Comparison of ENCODE assay signal across 22 cellular contexts in genomic region chr17:80419255-80419654, GRCh38. TPM values are rescaled to one million over a fixed set of nuclear protein-coding genes. Genes with fewer than 3 reads are reported as not detected.
DNase-seq lines count a peak whose midpoint lies in the region; ATAC-seq and TF ChIP-seq lines count a peak whose summit lies in the region.
"Had no signal": no experiment of that assay in that cellular context is flagged by ENCODE, and none has a peak within 500 bp of the region (broad histone marks: within the 10 kb centered on the region; RNA-seq: fewer than 3 reads in every experiment).

No MANE protein-coding gene starts in this region.

- H3K4me1 Mint-ChIP-seq in activated CD4-positive, alpha-beta T cell treated with anti-CD3 and anti-CD28 coated beads for 36 hours = peaks cover 19% of the 10 kb centered on the region
- H3K4me1 Mint-ChIP-seq in activated CD4-positive, alpha-beta T cell treated with anti-CD3 and anti-CD28 coated beads, Interleukin-2, amount 10 ng/mL, durations not matched to agents 7 days and 5 days = peaks cover 24% of the 10 kb centered on the region
- peaks cover 32% of the 10 kb centered on the region for H3K4me1 Mint-ChIP-seq in brain
- peaks cover 22 to 39% of the 10 kb centered on the region in 2 donors for H3K4me1 Mint-ChIP-seq in stimulated activated naive B cell treated with anti-CD40 and anti-IgM and Interleukin-4, amounts not matched to agents 10 μg/mL and 1 μg/mL and 100 μg/mL, for 72 hours

- H3K27ac Mint-ChIP-seq in activated CD4-positive, alpha-beta T cell treated with anti-CD3 and anti-CD28 coated beads for 36 hours = peak overlapping the region; percentile 17
- no peak overlapping the region for H3K27ac Mint-ChIP-seq in activated CD4-positive, alpha-beta T cell treated with anti-CD3 and anti-CD28 coated beads, Interleukin-2, amount 10 ng/mL, durations not matched to agents 7 days and 5 days
- peak overlapping the region in 3 of 5 experiments; percentile 16 to 72 (median 47) for H3K27ac Mint-ChIP-seq in brain
- H3K27ac Mint-ChIP-seq in stimulated activated naive B cell treated with anti-CD40 and anti-IgM and Interleukin-4, amounts not matched to agents 10 μg/mL and 1 μg/mL and 100 μg/mL, for 72 hours = no peak overlapping the region
- H3K27ac Mint-ChIP-seq: IgD-negative memory B cell had no signal

- H3K9me3 ChIP-seq in osteoblast (ENCODE audit: low read depth, low read length) = no peaks in the 10 kb centered on the region
- H3K9me3 ChIP-seq: HAP-1, SJSA1 had no signal

- TF ChIP-seq CTCF in brain (conservative IDR thresholded peaks at IDR 0.05) (no peak), osteoblast (IDR thresholded peaks at IDR 0.05; ENCODE audit: extremely low read depth, low read depth, low read length) (no peak)

- H3K4me2 ChIP-seq in osteoblast (ENCODE audit: insufficient read depth, low read length) = no peak overlapping the region
- H3K4me2 ChIP-seq: PC-9 had no signal

- H3K79me2 ChIP-seq in osteoblast (ENCODE audit: insufficient read depth, low read length) = peaks cover 27% of the 10 kb centered on the region

- no peak overlapping the region for H3K27ac ChIP-seq in osteoblast (ENCODE audit: low read depth, low read length)
- H3K27ac ChIP-seq: C4-2B, GM23248, PC-9, SJSA1 had no signal

- H3K4me1 ChIP-seq in osteoblast (ENCODE audit: insufficient read depth, low read length) = peaks cover 10% of the 10 kb centered on the region

- H3K9me3 Mint-ChIP-seq in activated CD4-positive, alpha-beta T cell treated with anti-CD3 and anti-CD28 coated beads for 36 hours (ENCODE audit: low read depth) = no peaks in the 10 kb centered on the region
- H3K9me3 Mint-ChIP-seq in activated CD4-positive, alpha-beta T cell treated with anti-CD3 and anti-CD28 coated beads, Interleukin-2, amount 10 ng/mL, durations not matched to agents 7 days and 5 days = no peaks in the 10 kb centered on the region
- no peaks in the 10 kb centered on the region for H3K9me3 Mint-ChIP-seq in brain
- no peaks in the 10 kb centered on the region for H3K9me3 Mint-ChIP-seq in stimulated activated naive B cell treated with anti-CD40 and anti-IgM and Interleukin-4, amounts not matched to agents 10 μg/mL and 1 μg/mL and 100 μg/mL, for 72 hours
- H3K9me3 Mint-ChIP-seq: IgD-negative memory B cell had no signal

- H3K36me3 ChIP-seq in H7 (replicated peaks; ENCODE audit: control insufficient read depth, insufficient read depth, low read length) (peaks cover 3% of the 10 kb centered on the region), osteoblast (ENCODE audit: insufficient read depth, low read length) (peaks cover 24% of the 10 kb centered on the region)

- no peak overlapping the region for H3K4me3 ChIP-seq in H7 (ENCODE audit: insufficient read depth, low read depth, low read length)
- no peak overlapping the region for H3K4me3 ChIP-seq in osteoblast (ENCODE audit: insufficient read depth, low read length)
- H3K4me3 ChIP-seq: GM23248, HAP-1, PC-9, SJSA1 had no signal

- CTCF ChIA-PET in activated CD4-positive, alpha-beta T cell treated with anti-CD3 and anti-CD28 coated beads for 36 hours (lab: Charles Lee) = interaction anchor here (0.6 kb wide), 1 partner anchor 127 kb away, joined by 3 read pairs; no protein-coding TSS in a partner anchor
- CTCF ChIA-PET in activated CD4-positive, alpha-beta T cell treated with anti-CD3 and anti-CD28 coated beads, Interleukin-2, amount 10 ng/mL, durations not matched to agents 7 days and 5 days (lab: Charles Lee) = no interaction called here

- no peak overlapping the region for H3K4me3 Mint-ChIP-seq in activated CD4-positive, alpha-beta T cell treated with anti-CD3 and anti-CD28 coated beads for 36 hours
- no peak overlapping the region for H3K4me3 Mint-ChIP-seq in activated CD4-positive, alpha-beta T cell treated with anti-CD3 and anti-CD28 coated beads, Interleukin-2, amount 10 ng/mL, durations not matched to agents 7 days and 5 days
- H3K4me3 Mint-ChIP-seq in brain = peak overlapping the region in 2 of 5 experiments; percentile 38 to 81
- no peak overlapping the region for H3K4me3 Mint-ChIP-seq in stimulated activated naive B cell treated with anti-CD40 and anti-IgM and Interleukin-4, amounts not matched to agents 10 μg/mL and 1 μg/mL and 100 μg/mL, for 72 hours

- peaks cover 2% of the 10 kb centered on the region for H3K27me3 Mint-ChIP-seq in activated CD4-positive, alpha-beta T cell treated with anti-CD3 and anti-CD28 coated beads for 36 hours
- peaks cover 4% of the 10 kb centered on the region for H3K27me3 Mint-ChIP-seq in activated CD4-positive, alpha-beta T cell treated with anti-CD3 and anti-CD28 coated beads, Interleukin-2, amount 10 ng/mL, durations not matched to agents 7 days and 5 days
- peaks cover 3% of the 10 kb centered on the region for H3K27me3 Mint-ChIP-seq in brain
- peaks cover 0 to 1% of the 10 kb centered on the region in 2 donors for H3K27me3 Mint-ChIP-seq in stimulated activated naive B cell treated with anti-CD40 and anti-IgM and Interleukin-4, amounts not matched to agents 10 μg/mL and 1 μg/mL and 100 μg/mL, for 72 hours

- peaks cover 35% of the 10 kb centered on the region for H4K20me1 ChIP-seq in osteoblast (ENCODE audit: insufficient read depth, low read length)

- peaks cover 4% of the 10 kb centered on the region for H3K36me3 Mint-ChIP-seq in activated CD4-positive, alpha-beta T cell treated with anti-CD3 and anti-CD28 coated beads for 36 hours (ENCODE audit: low read depth)
- peaks cover 2% of the 10 kb centered on the region for H3K36me3 Mint-ChIP-seq in activated CD4-positive, alpha-beta T cell treated with anti-CD3 and anti-CD28 coated beads, Interleukin-2, amount 10 ng/mL, durations not matched to agents 7 days and 5 days (ENCODE audit: low read depth)
- peaks cover 24% of the 10 kb centered on the region for H3K36me3 Mint-ChIP-seq in brain
- H3K36me3 Mint-ChIP-seq in stimulated activated naive B cell treated with anti-CD40 and anti-IgM and Interleukin-4, amounts not matched to agents 10 μg/mL and 1 μg/mL and 100 μg/mL, for 72 hours = peaks cover 18 to 29% of the 10 kb centered on the region in 2 donors

- no peak for DNase-seq in activated CD4-positive, alpha-beta T cell treated with anti-CD3 and anti-CD28 coated beads for 36 hours
- no peak for DNase-seq in activated CD4-positive, alpha-beta T cell treated with anti-CD3 and anti-CD28 coated beads, Interleukin-2, amount 10 ng/mL, durations not matched to agents 7 days and 5 days
- peak; percentile 27 for DNase-seq in H7
- peak; percentile 59 for DNase-seq in osteoblast (ENCODE audit: insufficient read length, low spot score, missing footprints)
- DNase-seq in stimulated activated naive B cell treated with anti-CD40 and anti-IgM and Interleukin-4, amounts not matched to agents 10 μg/mL and 1 μg/mL and 100 μg/mL, for 72 hours = no peak
- no peak for DNase-seq in HT-29 (ENCODE audit: low spot score)
- DNase-seq: DMS79, GM23248, Karpas-422, MV-4-11, NCI-H1105 treated with DMSO at 0.1 percent for 48 hours, NCI-H2029 treated with DMSO at 0.1 percent for 48 hours, NCI-H226, NCI-H510A treated with DMSO at 0.1 percent for 48 hours, NCI-H748 treated with DMSO at 0.1 percent for 48 hours, PC-9 had no signal

- intact Hi-C loops in activated CD4-positive, alpha-beta T cell treated with anti-CD3 and anti-CD28 coated beads for 36 hours (cut with DNase I, micrococcal nuclease) = no loop called here

- no peak overlapping the region for H2AFZ ChIP-seq in osteoblast (ENCODE audit: low read length)
- H2AFZ ChIP-seq: GM23248, PC-9 had no signal

- H3K27me3 ChIP-seq in H7 (ENCODE audit: control insufficient read depth, insufficient read depth, low read length) = peaks cover 6% of the 10 kb centered on the region
- peaks cover under 1% of the 10 kb centered on the region for H3K27me3 ChIP-seq in osteoblast (ENCODE audit: insufficient read depth, low read length)
- H3K27me3 ChIP-seq: SJSA1 had no signal

- no peak for ATAC-seq in activated CD4-positive, alpha-beta T cell treated with anti-CD3 and anti-CD28 coated beads for 36 hours
- ATAC-seq in stimulated activated naive B cell treated with anti-CD40 and anti-IgM and Interleukin-4, amounts not matched to agents 10 μg/mL and 1 μg/mL and 100 μg/mL, for 72 hours (replicated peaks) = no peak
- no peak for ATAC-seq in HG03342 (IDR thresholded peaks at IDR 0.05; ENCODE audit: unreplicated experiment)

- POLR2A ChIA-PET in activated CD4-positive, alpha-beta T cell treated with anti-CD3 and anti-CD28 coated beads for 36 hours (lab: Charles Lee) = no interaction called here
- POLR2A ChIA-PET in activated CD4-positive, alpha-beta T cell treated with anti-CD3 and anti-CD28 coated beads, Interleukin-2, amount 10 ng/mL, durations not matched to agents 7 days and 5 days (lab: Charles Lee) = no interaction called here

RNA-seq across cellular contexts. Expression of gene ENDOV, which starts 4.3 kb away (rescaled TPM):
- 10 to 100 TPM; 12.3 to 13.0 TPM for total RNA-seq in activated CD4-positive, alpha-beta T cell treated with anti-CD3 and anti-CD28 coated beads for 36 hours
- 10 to 100 TPM; 16.6 to 17.1 TPM for total RNA-seq in activated CD4-positive, alpha-beta T cell treated with anti-CD3 and anti-CD28 coated beads, Interleukin-2, amount 10 ng/mL, durations not matched to agents 7 days and 5 days
- 17.1 and 26.0 TPM in 2 replicates for total RNA-seq in H7 (2014; rRNA removed; shearing (Covaris generic))
- polyA plus RNA-seq in brain (ENCODE audit: insufficient read depth, low read depth, low replicate concordance) = 32.0 TPM
- 19.5 and 25.9 TPM in 2 replicates for total RNA-seq in osteoblast
- 24.5 and 25.8 TPM in 2 replicates for total RNA-seq in HT-29 (2014; rRNA removed; shearing (Covaris generic))

RNA-seq across cellular contexts. Expression of gene NPTX1, which starts 57.2 kb away (rescaled TPM):
- total RNA-seq in activated CD4-positive, alpha-beta T cell treated with anti-CD3 and anti-CD28 coated beads for 36 hours = 10 to 100 TPM; 22.7 to 27.5 TPM
- 10 to 100 TPM; 85.8 to 86.1 TPM for total RNA-seq in activated CD4-positive, alpha-beta T cell treated with anti-CD3 and anti-CD28 coated beads, Interleukin-2, amount 10 ng/mL, durations not matched to agents 7 days and 5 days
- 1.6 and 4.2 TPM in 2 replicates for total RNA-seq in H7 (2014; rRNA removed; shearing (Covaris generic))
- 22.4 TPM for polyA plus RNA-seq in brain (ENCODE audit: insufficient read depth, low read depth, low replicate concordance)
- total RNA-seq in osteoblast = under 0.01 and 0.29 TPM in 2 replicates
- not detected in 2 replicates for total RNA-seq in HT-29 (2014; rRNA removed; shearing (Covaris generic))
- polyA plus RNA-seq: IgD-negative memory B cell had no signal

Comparison
In these comparisons a context has a peak if more than half of its experiments do, and no peak if none do; other contexts are left out.
1. H3K27ac Mint-ChIP-seq: peak in activated CD4-positive, alpha-beta T cell treated with anti-CD3 and anti-CD28 coated beads for 36 hours (single experiment) and brain (3 of 5); none in activated CD4-positive, alpha-beta T cell treated with anti-CD3 and anti-CD28 coated beads, Interleukin-2, amount 10 ng/mL, durations not matched to agents 7 days and 5 days (single experiment) and stimulated activated naive B cell treated with anti-CD40 and anti-IgM and Interleukin-4, amounts not matched to agents 10 μg/mL and 1 μg/mL and 100 μg/mL, for 72 hours (single experiment).
2. DNase-seq: peak in H7 (single experiment) and osteoblast (single experiment); none in activated CD4-positive, alpha-beta T cell treated with anti-CD3 and anti-CD28 coated beads for 36 hours (single experiment), activated CD4-positive, alpha-beta T cell treated with anti-CD3 and anti-CD28 coated beads, Interleukin-2, amount 10 ng/mL, durations not matched to agents 7 days and 5 days (single experiment), stimulated activated naive B cell treated with anti-CD40 and anti-IgM and Interleukin-4, amounts not matched to agents 10 μg/mL and 1 μg/mL and 100 μg/mL, for 72 hours (single experiment) and HT-29 (single experiment).